In the genomic region with DNA sequence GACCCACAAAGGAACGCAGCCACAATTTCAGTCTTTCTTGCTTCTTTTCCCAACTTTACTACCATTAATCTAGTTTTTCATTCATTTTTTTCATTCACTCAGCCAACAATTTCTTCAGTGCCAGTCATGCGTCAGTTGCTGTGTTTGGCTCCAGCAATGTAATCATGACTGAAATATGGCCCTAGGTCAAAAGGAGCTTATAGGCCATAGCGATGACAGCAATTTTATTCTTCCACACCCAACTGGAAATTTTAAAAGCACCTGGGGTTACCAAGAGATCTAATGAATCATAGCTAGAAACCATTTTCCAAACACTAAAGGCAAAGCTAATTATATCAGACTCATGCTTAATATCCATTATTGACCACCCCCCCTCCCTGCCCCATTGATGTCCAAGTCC, we compare ENCODE assay signal across 1 cellular context.
TF ChIP-seq lines count a peak whose summit lies in the region.

No MANE protein-coding gene starts in this region.

TF ChIP-seq in IMR-90, 13 proteins besides CTCF, POLR2A, EP300 and RAD21 (continued from another document):
- TF ChIP-seq MAFK (IDR thresholded peaks at IDR 0.05; ENCODE audit: low read depth, low read length) = no peak
- TF ChIP-seq RCOR1 (IDR thresholded peaks at IDR 0.05; ENCODE audit: insufficient replicate concordance, low read length) = no peak
